11 cellular contexts compared by ENCODE assay signal in the genomic region with DNA sequence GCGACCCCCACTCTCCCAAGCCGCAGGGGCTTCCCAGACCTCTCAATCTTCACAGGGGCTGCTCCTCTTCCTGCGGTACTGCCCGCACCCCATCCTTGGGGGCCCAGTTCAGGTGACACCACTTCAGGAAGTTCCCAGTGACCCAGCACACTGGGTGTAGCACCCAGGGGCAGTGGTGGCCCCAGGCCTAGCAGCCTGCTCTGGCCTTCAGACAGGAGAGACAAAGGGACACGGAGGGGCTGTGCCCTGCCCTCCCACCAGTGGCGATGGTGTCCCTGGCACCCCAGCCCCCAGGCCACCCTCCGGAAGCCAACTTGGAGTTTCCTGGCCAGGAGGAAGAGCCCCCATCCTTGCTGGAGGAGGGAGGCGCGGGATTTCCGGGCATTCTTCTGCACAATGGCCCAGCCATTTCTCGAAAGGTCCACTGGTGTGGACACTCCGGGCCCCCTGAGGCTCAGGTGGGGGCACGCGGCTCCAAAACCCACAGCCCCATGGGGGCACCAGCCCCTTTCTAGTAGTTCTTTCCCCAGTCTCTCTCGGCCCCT. TPM values are rescaled to one million over a fixed set of nuclear protein-coding genes. Genes with fewer than 3 reads are reported as not detected.
DNase-seq lines count a peak whose midpoint lies in the region; ATAC-seq and TF ChIP-seq lines count a peak whose summit lies in the region.
"Had no signal": no experiment of that assay in that cellular context is flagged by ENCODE, and none has a peak within 500 bp of the region (broad histone marks: within the 10 kb centered on the region; RNA-seq: fewer than 3 reads in every experiment).

No MANE protein-coding gene starts in this region.

- ATAC-seq in GM23338: no peak
- no peak for ATAC-seq in activated naive CD8-positive, alpha-beta T cell treated with anti-CD3 and anti-CD28 coated beads, Interleukin-2, amount 10 ng/mL, durations not matched to agents 7 days and 5 days (ENCODE audit: low read depth)

- H3K9me3 Mint-ChIP-seq in GM23338: no peaks in the 10 kb centered on the region
- no peaks in the 10 kb centered on the region for H3K9me3 Mint-ChIP-seq in activated naive CD8-positive, alpha-beta T cell treated with anti-CD3 and anti-CD28 coated beads, Interleukin-2, amount 10 ng/mL, durations not matched to agents 7 days and 5 days

- peaks cover 33% of the 10 kb centered on the region for H3K27me3 Mint-ChIP-seq in GM23338 (ENCODE audit: insufficient read depth, low read depth, poor library complexity)
- peaks cover 25% of the 10 kb centered on the region for H3K27me3 Mint-ChIP-seq in activated naive CD8-positive, alpha-beta T cell treated with anti-CD3 and anti-CD28 coated beads, Interleukin-2, amount 10 ng/mL, durations not matched to agents 7 days and 5 days

- H3K9ac ChIP-seq in iPS-18a (ENCODE audit: low read length): no peak overlapping the region
- H3K9ac ChIP-seq in skeletal muscle tissue (ENCODE audit: low read depth in 1 of 3, low read length in 3 of 3): peak overlapping the region in 2 of 3 donors; percentile 2 to 71

- H3K4me3 Mint-ChIP-seq in GM23338: peak overlapping the region; percentile 78
- peak overlapping the region; percentile 70 for H3K4me3 Mint-ChIP-seq in activated naive CD8-positive, alpha-beta T cell treated with anti-CD3 and anti-CD28 coated beads, Interleukin-2, amount 10 ng/mL, durations not matched to agents 7 days and 5 days

- H4K20me1 ChIP-seq in GM23338 (replicated peaks; ENCODE audit: insufficient read depth): no peaks in the 10 kb centered on the region

- H3K4me1 ChIP-seq in GM23338 (ENCODE audit: insufficient read depth) (peaks cover 8% of the 10 kb centered on the region; the same call in 1 of the 2 replicates), iPS-18a (ENCODE audit: control insufficient read depth, low read depth, low read length) (peaks cover 6% of the 10 kb centered on the region), skeletal muscle tissue (ENCODE audit: control insufficient read depth in 3 of 3, insufficient read depth in 3 of 3, low read length in 3 of 3) (peaks cover 17 to 37% (median 35%) of the 10 kb centered on the region in 3 donors)

- H3F3A ChIP-seq in GM23338 (replicated peaks; ENCODE audit: low read depth): peaks cover 11% of the 10 kb centered on the region; the same call in 1 of the 2 replicates

- no peak overlapping the region for H3K27ac ChIP-seq in GM23338 (ENCODE audit: low read depth)
- no peak overlapping the region for H3K27ac ChIP-seq in iPS-18a (ENCODE audit: low read length)
- H3K27ac ChIP-seq in skeletal muscle tissue (ENCODE audit: low read depth, low read length): peak overlapping the region; percentile 81

- no peaks in the 10 kb centered on the region for H3K9me3 ChIP-seq in iPS-18a (ENCODE audit: control insufficient read depth, low read depth, low read length)
- no peaks in the 10 kb centered on the region for H3K9me3 ChIP-seq in skeletal muscle tissue (ENCODE audit: control insufficient read depth in 3 of 3, low read length in 3 of 3)

- peaks cover 9% of the 10 kb centered on the region for H3K4me1 Mint-ChIP-seq in GM23338
- H3K4me1 Mint-ChIP-seq in activated naive CD8-positive, alpha-beta T cell treated with anti-CD3 and anti-CD28 coated beads, Interleukin-2, amount 10 ng/mL, durations not matched to agents 7 days and 5 days: peaks cover 2% of the 10 kb centered on the region

- H3K27ac Mint-ChIP-seq in GM23338: no peak overlapping the region
- H3K27ac Mint-ChIP-seq in activated naive CD8-positive, alpha-beta T cell treated with anti-CD3 and anti-CD28 coated beads, Interleukin-2, amount 10 ng/mL, durations not matched to agents 7 days and 5 days: no peak overlapping the region

- H3K4me3 ChIP-seq in GM23338: peak overlapping the region; percentile 64
- H3K4me3 ChIP-seq in iPS-18a (ENCODE audit: low read length): peak overlapping the region; percentile 57
- peak overlapping the region in 1 of 3 donors; percentile 30 for H3K4me3 ChIP-seq in skeletal muscle tissue (ENCODE audit: low read length in 3 of 3)

- peak overlapping the region; percentile 95; the same call in 1 of the 2 replicates for H2AFZ ChIP-seq in GM23338

- POLR2A ChIA-PET in activated naive CD8-positive, alpha-beta T cell treated with anti-CD3 and anti-CD28 coated beads, Interleukin-2, amount 10 ng/mL, durations not matched to agents 7 days and 5 days (lab: Charles Lee): no interaction called here

- no peaks in the 10 kb centered on the region for H3K9me2 ChIP-seq in GM23338 (ENCODE audit: insufficient read depth)

- no peak for DNase-seq in GM23338 (ENCODE audit: low spot score)
- peak; percentile 31 for DNase-seq in activated naive CD8-positive, alpha-beta T cell treated with anti-CD3 and anti-CD28 coated beads, Interleukin-2, amount 10 ng/mL, durations not matched to agents 7 days and 5 days
- no peak for DNase-seq in SKM-1 (lab: John Stamatoyannopoulos, UW; ENCODE audit: unreplicated experiment)
- DNase-seq in NCI-H226: no peak
- DNase-seq in NCI-H524 treated with DMSO at 0.1 percent for 48 hours (lab: John Stamatoyannopoulos, UW): no peak
- no peak for DNase-seq in activated CD8-positive, alpha-beta memory T cell treated with anti-CD3 and anti-CD28 coated beads for 24 hours
- DNase-seq: effector CD8-positive, alpha-beta T cell had no signal

- H3K27me3 ChIP-seq in GM23338 (ENCODE audit: insufficient read depth) (peaks cover 42% of the 10 kb centered on the region), iPS-18a (ENCODE audit: control insufficient read depth, insufficient read depth, low read length) (peaks cover 47% of the 10 kb centered on the region), skeletal muscle tissue (ENCODE audit: control insufficient read depth in 3 of 3, insufficient read depth in 3 of 3, low read length in 3 of 3) (peaks cover 29 to 48% (median 39%) of the 10 kb centered on the region in 3 donors)

- no peak for TF ChIP-seq CTCF in GM23338 (conservative IDR thresholded peaks at IDR 0.05; ENCODE audit: low read depth in 2 of 2)

- 0 out of 3 replicates have a peak, but pooled peaks cover 3% of the 10 kb centered on the region for H3K36me3 Mint-ChIP-seq in GM23338 (ENCODE audit: low read depth)
- H3K36me3 Mint-ChIP-seq in activated naive CD8-positive, alpha-beta T cell treated with anti-CD3 and anti-CD28 coated beads, Interleukin-2, amount 10 ng/mL, durations not matched to agents 7 days and 5 days: peaks cover 1% of the 10 kb centered on the region

- H3K79me2 ChIP-seq in GM23338 (replicated peaks; ENCODE audit: insufficient read depth): no peaks in the 10 kb centered on the region

- H3K36me3 ChIP-seq in GM23338 (ENCODE audit: insufficient read depth) (no peaks in the 10 kb centered on the region), iPS-18a (ENCODE audit: control insufficient read depth, low read depth, low read length) (no peaks in the 10 kb centered on the region), skeletal muscle tissue (ENCODE audit: control insufficient read depth in 3 of 3, insufficient read depth in 3 of 3, low read length in 3 of 3) (no peaks in the 10 kb centered on the region)

- H3K4me2 ChIP-seq in GM23338: peak overlapping the region; percentile 93

TF ChIP-seq in GM23338, 12 proteins besides CTCF, POLR2A, EP300 and RAD21:
- no peak for TF ChIP-seq POLR2AphosphoS5 (IDR thresholded peaks at IDR 0.05; ENCODE audit: low read depth)
- no peak for TF ChIP-seq NANOG (IDR thresholded peaks at IDR 0.05; ENCODE audit: borderline replicate concordance)
- TF ChIP-seq ZNF114 (CRISPR knock-in tag; IDR thresholded peaks at IDR 0.05): no peak

RNA-seq across cellular contexts. Expression of a gene that starts 1.0 kb away (rescaled TPM):
- total RNA-seq in GM23338 (2014; rRNA removed; shearing (Covaris generic)): 1.4 and 3.2 TPM in 2 replicates
- 2.0 and 3.9 TPM in 2 replicates for polyA plus RNA-seq in GM23338 (2016; fragmentation: Nextera tagmentation; extraction: Ambion mirVana)
- total RNA-seq in activated naive CD8-positive, alpha-beta T cell treated with anti-CD3 and anti-CD28 coated beads, Interleukin-2, amount 10 ng/mL, durations not matched to agents 7 days and 5 days: not detected
- 84.0 TPM for total RNA-seq in skeletal muscle tissue
- total RNA-seq: osteoblast had no signal

RNA-seq across cellular contexts. Expression of a gene that starts 45.5 kb away (rescaled TPM):
- 23.8 and 29.0 TPM in 2 replicates for total RNA-seq in GM23338 (2014; rRNA removed; shearing (Covaris generic))
- polyA plus RNA-seq in GM23338 (2016; fragmentation: Nextera tagmentation; extraction: Ambion mirVana): 30.3 and 30.4 TPM in 2 replicates
- total RNA-seq in activated naive CD8-positive, alpha-beta T cell treated with anti-CD3 and anti-CD28 coated beads, Interleukin-2, amount 10 ng/mL, durations not matched to agents 7 days and 5 days: 10 to 100 TPM; 54.2 to 56.1 TPM
- total RNA-seq in skeletal muscle tissue: 3.1 TPM
- polyA plus RNA-seq: CD14-positive monocyte had no signal

RNA-seq across cellular contexts. Expression of a gene that starts 46.2 kb away (rescaled TPM):
- total RNA-seq in GM23338 (2014; rRNA removed; shearing (Covaris generic)): 53.5 and 54.1 TPM in 2 replicates
- polyA plus RNA-seq in GM23338 (2016; fragmentation: Nextera tagmentation; extraction: Ambion mirVana): 80.3 and 93.8 TPM in 2 replicates
- total RNA-seq in activated naive CD8-positive, alpha-beta T cell treated with anti-CD3 and anti-CD28 coated beads, Interleukin-2, amount 10 ng/mL, durations not matched to agents 7 days and 5 days: 10 to 100 TPM; 58.2 to 68.7 TPM
- 37.1 TPM for total RNA-seq in skeletal muscle tissue

Comparison
In these comparisons a context has a peak if more than half of its experiments do, and no peak if none do; other contexts are left out.
1. RNA of a gene that starts 1.0 kb away (total RNA-seq): 84.0 TPM in skeletal muscle tissue (single experiment); 1.4 to 3.2 TPM in GM23338 and not detected in activated naive CD8-positive, alpha-beta T cell treated with anti-CD3 and anti-CD28 coated beads, Interleukin-2, amount 10 ng/mL, durations not matched to agents 7 days and 5 days; every median in the first group is over 10 times any median in the second.